In genomic region chr3:58627580-58627894, GRCh38 we compare ENCODE assay signal across 12 cellular contexts. TPM values are rescaled to one million over a fixed set of nuclear protein-coding genes. Genes with fewer than 3 reads are reported as not detected.
DNase-seq lines count a peak whose midpoint lies in the region; ATAC-seq and TF ChIP-seq lines count a peak whose summit lies in the region.
"Had no signal": no experiment of that assay in that cellular context is flagged by ENCODE, and none has a peak within 500 bp of the region (broad histone marks: within the 10 kb centered on the region; RNA-seq: fewer than 3 reads in every experiment).

No MANE protein-coding gene starts in this region.

- peak in 1 of 2 donors; percentile 34 for TF ChIP-seq POLR2A in thyroid gland (IDR thresholded peaks at IDR 0.05)

- no peak for ATAC-seq in HG03139 (IDR thresholded peaks at IDR 0.05; ENCODE audit: unreplicated experiment)
- ATAC-seq: GM23338; stimulated activated naive CD8-positive, alpha-beta T cell treated with anti-CD3 and anti-CD28 coated beads, Interleukin-15, Interleukin-2, amounts not matched to agents 100 U/mL and 50 U/mL, for 24 hours had no signal

- peaks cover 32 to 34% of the 10 kb centered on the region in 2 donors for H3K4me1 ChIP-seq in thyroid gland

- H3K4me3 ChIP-seq in thyroid gland (replicated peaks in 1 of 3), result no peak overlapping the region
- H3K4me3 ChIP-seq: GM23338 had no signal

- H3K9me3 ChIP-seq in thyroid gland, result no peaks in the 10 kb centered on the region

- intact Hi-C loops in thyroid gland (cut with DNase I), result no loop called here

- peak overlapping the region; percentile 65 to 71 (median 67) for H3K27ac ChIP-seq in thyroid gland

- H3K36me3 ChIP-seq in thyroid gland, result no peaks in the 10 kb centered on the region

- DNase-seq in NCI-H226, result peak; percentile 57
- DNase-seq in cerebellum (ENCODE audit: low spot score), result peak; percentile 73
- peak; percentile 41 for DNase-seq in kidney glomerular epithelial cell (lab: John Stamatoyannopoulos, UW)
- DNase-seq in thyroid gland, result peak; percentile 93
- no peak for DNase-seq in activated naive CD4-positive, alpha-beta T cell treated with Interleukin-2 at 50 U/mL for 16 hours
- DNase-seq in superior temporal gyrus (ENCODE audit: extremely low spot score), result no peak
- DNase-seq: activated CD4-positive, alpha-beta memory T cell treated with anti-CD3 and anti-CD28 coated beads, Interleukin-2, amount 10 ng/mL, durations not matched to agents 7 days and 5 days; activated naive CD4-positive, alpha-beta T cell; stimulated activated CD4-positive, alpha-beta T cell treated with anti-CD3 and anti-CD28 coated beads, Interleukin-2, amount 100 ng/mL, for 24 hours; stimulated activated naive CD8-positive, alpha-beta T cell treated with anti-CD3 and anti-CD28 coated beads, Interleukin-15, Interleukin-2, amounts not matched to agents 100 U/mL and 50 U/mL, for 24 hours had no signal

- H3K27me3 ChIP-seq in thyroid gland, result no peaks in the 10 kb centered on the region

- WGBS in thyroid gland, 2 donors, result 6 to 30% methylated on average over 2 to 3 of the region's 3 CpGs

- TF ChIP-seq CTCF in thyroid gland (IDR thresholded peaks at IDR 0.05), result peak in 2 of 6 experiments; percentile 7 to 13

RNA-seq across cellular contexts. Expression of gene FAM3D, which starts 39.0 kb away (rescaled TPM):
- not detected for total RNA-seq in cerebellum
- total RNA-seq in thyroid gland, result under 1 TPM in 1 of 4 donors, not detected in 3; 0.67 TPM
- total RNA-seq: activated CD4-positive, alpha-beta memory T cell treated with anti-CD3 and anti-CD28 coated beads, Interleukin-2, amount 10 ng/mL, durations not matched to agents 7 days and 5 days; GM23338 had no signal

RNA-seq across cellular contexts. Expression of gene FAM107A, which starts 50.3 kb away (rescaled TPM):
- total RNA-seq in cerebellum (13.1 TPM), thyroid gland (100 to 1,000 TPM in 1 of 4 donors, 10 to 100 TPM in 3; 62.3 to 137 (median 83.3) TPM)
- total RNA-seq: activated CD4-positive, alpha-beta memory T cell treated with anti-CD3 and anti-CD28 coated beads, Interleukin-2, amount 10 ng/mL, durations not matched to agents 7 days and 5 days had no signal

Comparison
In these comparisons a context has a peak if more than half of its experiments do, and no peak if none do; other contexts are left out.
1. DNase-seq: peak in NCI-H226 (single experiment), cerebellum (single experiment), kidney glomerular epithelial cell (single experiment) and thyroid gland (2 of 2); none in activated naive CD4-positive, alpha-beta T cell treated with Interleukin-2 at 50 U/mL for 16 hours (single experiment) and superior temporal gyrus (single experiment).